ENCODE assay signal across 1 cellular context in the genomic region with DNA sequence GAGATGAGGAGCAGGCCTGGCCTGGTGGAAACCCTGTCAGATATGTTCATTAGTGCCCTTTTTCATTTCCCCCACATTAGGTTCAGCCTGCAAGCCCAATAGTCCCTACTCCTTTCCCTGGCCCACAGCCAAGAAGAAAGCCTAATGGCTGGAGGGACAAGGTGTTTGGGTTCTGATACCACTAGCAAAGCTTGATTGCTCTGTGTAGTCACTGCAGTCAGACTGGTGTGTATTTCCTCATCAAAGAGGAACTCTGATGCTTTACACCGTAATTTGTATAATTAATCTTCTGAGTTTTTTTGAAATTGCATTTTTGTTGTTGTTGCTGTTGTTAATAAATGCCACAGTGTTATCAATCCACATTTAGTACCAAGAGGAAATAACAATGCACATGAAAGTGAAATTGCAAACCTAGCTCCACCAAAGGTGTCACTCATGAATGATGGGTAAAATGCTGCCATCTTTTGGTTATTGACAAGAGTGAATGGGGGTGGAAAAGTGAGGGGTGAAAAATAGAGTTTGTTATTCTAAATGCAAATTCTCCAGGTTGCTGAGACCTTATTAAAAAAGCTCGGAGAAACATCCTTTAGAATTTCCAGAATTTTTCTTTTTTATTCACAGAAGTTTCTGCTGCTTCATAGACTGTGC.
TF ChIP-seq lines count a peak whose summit lies in the region.

No MANE protein-coding gene starts in this region.

TF ChIP-seq in SK-N-SH treated with all-trans-retinoic acid at 6 μM for 48 hours, 23 proteins besides CTCF, POLR2A, EP300 and RAD21 (continued from another document):
- TF ChIP-seq, protein P1, sequence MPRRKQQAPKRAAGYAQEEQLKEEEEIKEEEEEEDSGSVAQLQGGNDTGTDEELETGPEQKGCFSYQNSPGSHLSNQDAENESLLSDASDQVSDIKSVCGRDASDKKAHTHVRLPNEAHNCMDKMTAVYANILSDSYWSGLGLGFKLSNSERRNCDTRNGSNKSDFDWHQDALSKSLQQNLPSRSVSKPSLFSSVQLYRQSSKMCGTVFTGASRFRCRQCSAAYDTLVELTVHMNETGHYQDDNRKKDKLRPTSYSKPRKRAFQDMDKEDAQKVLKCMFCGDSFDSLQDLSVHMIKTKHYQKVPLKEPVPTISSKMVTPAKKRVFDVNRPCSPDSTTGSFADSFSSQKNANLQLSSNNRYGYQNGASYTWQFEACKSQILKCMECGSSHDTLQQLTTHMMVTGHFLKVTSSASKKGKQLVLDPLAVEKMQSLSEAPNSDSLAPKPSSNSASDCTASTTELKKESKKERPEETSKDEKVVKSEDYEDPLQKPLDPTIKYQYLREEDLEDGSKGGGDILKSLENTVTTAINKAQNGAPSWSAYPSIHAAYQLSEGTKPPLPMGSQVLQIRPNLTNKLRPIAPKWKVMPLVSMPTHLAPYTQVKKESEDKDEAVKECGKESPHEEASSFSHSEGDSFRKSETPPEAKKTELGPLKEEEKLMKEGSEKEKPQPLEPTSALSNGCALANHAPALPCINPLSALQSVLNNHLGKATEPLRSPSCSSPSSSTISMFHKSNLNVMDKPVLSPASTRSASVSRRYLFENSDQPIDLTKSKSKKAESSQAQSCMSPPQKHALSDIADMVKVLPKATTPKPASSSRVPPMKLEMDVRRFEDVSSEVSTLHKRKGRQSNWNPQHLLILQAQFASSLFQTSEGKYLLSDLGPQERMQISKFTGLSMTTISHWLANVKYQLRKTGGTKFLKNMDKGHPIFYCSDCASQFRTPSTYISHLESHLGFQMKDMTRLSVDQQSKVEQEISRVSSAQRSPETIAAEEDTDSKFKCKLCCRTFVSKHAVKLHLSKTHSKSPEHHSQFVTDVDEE (CRISPR knock-in tag; IDR thresholded peaks at IDR 0.05) = no peak
- no peak for TF ChIP-seq ARNTL (CRISPR knock-in tag; IDR thresholded peaks at IDR 0.05; ENCODE audit: borderline replicate concordance, low read depth)
- no peak for TF ChIP-seq PPARA (CRISPR knock-in tag; IDR thresholded peaks at IDR 0.05; ENCODE audit: borderline replicate concordance)
TF ChIP-seq in SK-N-SH treated with all-trans-retinoic acid at 6 μM for 48 hours: peak in this region for 0.
